ENCODE assay signal across 24 cellular contexts in the genomic region with DNA sequence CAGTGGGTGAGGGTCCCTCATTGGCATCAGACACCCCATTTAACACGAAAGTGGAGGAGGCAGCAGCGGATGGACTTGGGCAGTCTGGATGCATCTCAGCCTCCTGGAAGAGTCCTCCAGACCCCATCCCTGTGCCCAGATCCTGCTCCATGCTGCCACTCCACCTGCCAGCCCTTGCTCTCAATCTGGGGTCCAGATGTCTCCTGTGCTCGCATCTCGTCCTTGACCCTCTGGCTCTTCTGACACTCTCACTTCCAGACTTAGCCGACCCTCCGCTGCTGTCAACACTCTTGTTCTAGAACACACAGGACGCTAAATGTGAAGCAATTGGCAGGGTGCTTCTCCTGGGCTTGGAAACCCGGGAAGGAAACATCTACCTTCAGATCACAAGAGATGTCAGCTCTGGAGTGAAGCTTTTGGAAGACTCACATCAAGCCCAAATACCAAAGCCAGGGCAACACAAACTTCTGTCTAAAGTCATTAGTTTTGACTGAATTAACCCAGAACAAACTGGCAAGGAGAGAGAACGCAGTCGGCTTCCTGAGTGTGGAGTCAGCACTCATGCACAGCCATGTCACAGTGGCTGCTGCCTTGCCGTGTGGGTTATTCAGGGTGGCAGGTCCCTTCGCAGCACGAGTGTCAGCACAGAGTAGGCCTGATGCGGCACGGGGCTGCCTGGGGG.
"Had no signal": no experiment of that assay in that cellular context is flagged by ENCODE, and none has a peak within 500 bp of the region (broad histone marks: within the 10 kb centered on the region; RNA-seq: fewer than 3 reads in every experiment).

No MANE protein-coding gene starts in this region.

- H3K27me3 ChIP-seq: MG63 had no signal

- DNase-seq: activated CD4-positive, alpha-beta T cell treated with anti-CD3 and anti-CD28 coated beads for 48 hours; activated CD4-positive, alpha-beta T cell treated with anti-CD3 and anti-CD28 coated beads, Interleukin-2, amount 50 U/mL, for 4 hours; activated CD4-positive, CD25-positive, alpha-beta regulatory T cell treated with anti-CD3 and anti-CD28 coated beads, Interleukin-2, amount 50 U/mL, for 72 hours; activated CD8-positive, alpha-beta T cell treated with anti-CD3 and anti-CD28 coated beads, Interleukin-2, amount 10 ng/mL, durations not matched to agents 7 days and 5 days; activated gamma-delta T cell; activated naive CD4-positive, alpha-beta T cell treated with anti-CD3 and anti-CD28 coated beads for 36 hours; activated T-cell treated with anti-CD3 and anti-CD28 coated beads, Interleukin-2, amount 50 U/mL, for 4 hours; amygdala; MG63; MV-4-11; NCI-H1092 treated with DMSO at 0.1 percent for 48 hours; NCI-H1417 treated with DMSO at 0.1 percent for 48 hours; NCI-H1694; NCI-H2029; NCI-H2107; NCI-H345; NCI-H510A; NCI-H526 treated with DMSO at 0.1 percent for 48 hours; NCI-H82; SIG-M5; T-helper 17 cell; T-helper 9 cell had no signal

- H3K36me3 ChIP-seq: MG63 had no signal

- H3K4me3 ChIP-seq: MG63 had no signal

- H3K9me3 ChIP-seq: MG63 had no signal

- ATAC-seq: activated CD8-positive, alpha-beta T cell treated with anti-CD3 and anti-CD28 coated beads, Interleukin-2, amount 10 ng/mL, durations not matched to agents 7 days and 5 days; activated T-cell treated with anti-CD3 and anti-CD28 coated beads, Interleukin-2, amount 50 U/mL, for 4 hours; activated T-helper 17 cell treated with anti-CD3 and anti-CD28 coated beads, Interleukin-2, amount 50 U/mL, for 72 hours; T-helper 17 cell; WTC11 had no signal
